8 cellular contexts compared by ENCODE assay signal in the genomic region with DNA sequence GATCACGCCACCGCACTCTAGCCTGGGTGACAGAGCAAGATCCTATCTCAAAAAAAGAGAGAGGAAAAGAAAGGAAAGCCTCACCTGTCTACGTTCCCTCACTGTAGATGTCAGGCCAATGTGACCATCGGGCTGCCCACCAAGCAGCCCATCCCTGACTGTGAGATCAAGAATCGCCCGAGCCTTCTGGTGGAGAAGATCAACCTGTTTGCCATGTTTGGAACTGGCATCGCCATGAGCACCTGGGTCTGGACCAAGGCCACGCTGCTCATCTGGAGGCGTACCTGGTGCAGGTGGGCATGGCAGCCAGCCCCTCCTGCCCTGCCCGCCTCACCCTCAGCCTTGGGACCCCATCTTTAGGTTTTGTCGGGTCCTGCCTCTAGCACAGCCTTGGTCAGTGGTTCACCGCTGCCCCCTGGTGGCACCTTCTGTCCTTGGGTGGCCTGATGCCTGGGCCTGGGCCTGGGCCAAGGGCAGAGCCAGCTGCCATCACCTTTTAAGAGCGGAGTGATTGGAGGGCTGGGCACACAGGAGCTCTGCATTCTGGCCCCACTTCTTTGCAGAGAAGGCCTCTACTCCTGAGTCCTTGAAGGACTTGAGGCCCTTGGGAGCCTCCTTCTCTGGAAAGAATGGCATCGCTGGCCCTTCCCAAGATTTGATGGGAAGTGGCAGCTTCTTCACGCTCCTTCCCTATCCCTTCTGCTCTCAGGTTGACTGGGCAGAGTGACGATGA. TPM values are rescaled to one million over a fixed set of nuclear protein-coding genes. Genes with fewer than 3 reads are reported as not detected.
DNase-seq lines count a peak whose midpoint lies in the region; ATAC-seq and TF ChIP-seq lines count a peak whose summit lies in the region.

No MANE protein-coding gene starts in this region.

- no peak for TF ChIP-seq EP300 in suprapubic skin (IDR thresholded peaks at IDR 0.05)

- H3K4me1 Mint-ChIP-seq in activated T-cell treated with anti-CD3 and anti-CD28 coated beads, Interleukin-2, amount 50 U/mL, for 72 hours (ENCODE audit: low read depth), result no peaks in the 10 kb centered on the region

- no peaks in the 10 kb centered on the region for H3K36me3 Mint-ChIP-seq in activated T-cell treated with anti-CD3 and anti-CD28 coated beads, Interleukin-2, amount 50 U/mL, for 72 hours (ENCODE audit: insufficient read depth in 2 of 2)

- no peak overlapping the region for H3K4me3 Mint-ChIP-seq in activated T-cell treated with anti-CD3 and anti-CD28 coated beads, Interleukin-2, amount 50 U/mL, for 72 hours

- H3K4me1 ChIP-seq in suprapubic skin, result no peaks in the 10 kb centered on the region

- H3K27ac ChIP-seq in suprapubic skin, result no peak overlapping the region

- WGBS in suprapubic skin, result 56% methylated on average over 15 of the region's 16 CpGs

- no peaks in the 10 kb centered on the region for H3K27me3 ChIP-seq in suprapubic skin

- H3K4me3 ChIP-seq in fibroblast of pulmonary artery (replicated peaks; ENCODE audit: low read depth, low read length) (no peak overlapping the region), suprapubic skin (no peak overlapping the region)

- H3K9me3 ChIP-seq in suprapubic skin, result no peaks in the 10 kb centered on the region

- H3K36me3 ChIP-seq in suprapubic skin, result peaks cover 35% of the 10 kb centered on the region

- peak; percentile 82 for DNase-seq in Daoy (ENCODE audit: low read depth)
- peak; percentile 58 for DNase-seq in OCI-M1 (lab: John Stamatoyannopoulos, UW)
- DNase-seq in activated T-cell treated with anti-CD3 and anti-CD28 coated beads, Interleukin-2, amount 50 U/mL, for 72 hours, result peak; percentile 82 to 84
- peak; percentile 64 for DNase-seq in fibroblast of pulmonary artery (ENCODE audit: low read depth)
- DNase-seq in nucleus accumbens (lab: John Stamatoyannopoulos, UW), result peak in 46 of 56 donors; percentile 6 to 86 (median 36)
- peak in 1 of 2 donors; percentile 84 for DNase-seq in suprapubic skin (ENCODE audit: low spot score in 2 of 2)
- no peak for DNase-seq in dedifferentiated amniotic fluid mesenchymal stem cell (ENCODE audit: extremely low spot score)

- H3K27ac Mint-ChIP-seq in activated T-cell treated with anti-CD3 and anti-CD28 coated beads, Interleukin-2, amount 50 U/mL, for 72 hours, result no peak overlapping the region

- peak; percentile 80 for TF ChIP-seq CTCF in fibroblast of pulmonary artery (IDR thresholded peaks at IDR 0.05; ENCODE audit: low read length, missing control alignments)
- TF ChIP-seq CTCF in suprapubic skin (IDR thresholded peaks at IDR 0.05), result peak; percentile 78 to 81

- no peaks in the 10 kb centered on the region for H3K9me3 Mint-ChIP-seq in activated T-cell treated with anti-CD3 and anti-CD28 coated beads, Interleukin-2, amount 50 U/mL, for 72 hours

- no peaks in the 10 kb centered on the region for H3K27me3 Mint-ChIP-seq in activated T-cell treated with anti-CD3 and anti-CD28 coated beads, Interleukin-2, amount 50 U/mL, for 72 hours (ENCODE audit: low read depth)

- no peak for TF ChIP-seq POLR2A in suprapubic skin (IDR thresholded peaks at IDR 0.05)

- peak; percentile 77 for ATAC-seq in HG02885 (IDR thresholded peaks at IDR 0.05; ENCODE audit: poor library complexity, unreplicated experiment)
- peak; percentile 86 to 92 for ATAC-seq in activated T-cell treated with anti-CD3 and anti-CD28 coated beads, Interleukin-2, amount 50 U/mL, for 72 hours (replicated peaks in 1 of 2)

RNA-seq across cellular contexts. Expression of gene AHCYL2, which starts 14.4 kb away (rescaled TPM):
- total RNA-seq in Daoy (2014; rRNA removed; shearing (Covaris generic)), result 22.0 and 26.1 TPM in 2 replicates
- 10 to 100 TPM; 40.8 to 44.8 TPM for total RNA-seq in activated T-cell treated with anti-CD3 and anti-CD28 coated beads, Interleukin-2, amount 50 U/mL, for 72 hours
- 10 to 100 TPM; 33.5 to 61.2 (median 41.7) TPM for total RNA-seq in suprapubic skin

RNA-seq across cellular contexts. Expression of gene SMO, which starts 22.0 kb away (rescaled TPM):
- 20.4 and 30.4 TPM in 2 replicates for total RNA-seq in Daoy (2014; rRNA removed; shearing (Covaris generic))
- 1 to 10 TPM in 1 of 2 donors, under 1 TPM in 1; 0.84 to 2.0 TPM for total RNA-seq in activated T-cell treated with anti-CD3 and anti-CD28 coated beads, Interleukin-2, amount 50 U/mL, for 72 hours
- 10 to 100 TPM; 13.8 to 34.5 (median 18.1) TPM for total RNA-seq in suprapubic skin
